8 cellular contexts compared by ENCODE assay signal in the genomic region with DNA sequence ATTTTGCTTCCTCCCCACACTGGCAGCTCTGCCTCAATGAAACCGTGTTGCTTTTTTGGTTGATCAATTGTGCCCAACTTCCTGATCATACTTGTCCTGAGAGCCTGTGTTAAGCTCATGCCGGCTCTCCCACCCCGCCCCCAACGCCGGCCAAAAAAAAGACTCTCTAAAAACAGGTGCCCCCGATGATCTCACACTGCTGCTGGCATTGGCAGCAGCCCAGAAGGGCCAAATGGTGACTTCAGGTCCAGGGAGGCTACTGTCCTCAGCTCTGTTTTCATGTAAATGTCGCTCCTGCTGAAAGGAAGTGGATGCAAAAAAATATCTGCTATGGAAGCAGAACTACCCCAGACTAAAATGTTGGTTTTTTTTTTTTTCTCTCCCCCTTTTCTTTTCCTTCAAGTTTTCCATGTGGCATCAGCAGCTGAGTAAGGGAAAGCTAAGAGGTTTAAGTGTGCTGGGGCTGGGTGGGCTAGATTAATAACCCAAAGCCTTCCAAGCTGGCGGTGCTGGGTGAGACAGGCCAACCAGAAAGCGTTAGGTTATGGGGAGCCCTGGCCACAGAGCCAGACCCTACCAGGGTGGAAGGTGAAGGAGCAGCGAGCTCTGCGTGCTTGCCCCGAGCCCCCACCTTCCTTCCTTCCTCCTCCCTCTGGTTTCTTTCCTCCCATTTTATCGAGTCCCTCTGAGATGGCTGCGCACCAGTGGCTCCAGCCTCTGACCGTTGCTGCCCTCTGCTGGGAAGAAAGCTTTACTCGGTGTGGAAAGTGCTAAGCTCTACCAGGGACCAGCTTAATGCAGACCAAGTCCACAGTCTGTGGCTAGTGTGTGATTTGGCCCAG.
DNase-seq lines count a peak whose midpoint lies in the region; ATAC-seq, FAIRE-seq and TF ChIP-seq lines count a peak whose summit lies in the region.

No MANE protein-coding gene starts in this region.

- H3K27me3 ChIP-seq in transverse colon = no peaks in the 10 kb centered on the region

- no peaks in the 10 kb centered on the region for H3K36me3 ChIP-seq in transverse colon

- TF ChIP-seq CTCF in omental fat pad (IDR thresholded peaks at IDR 0.05) (no peak), transverse colon (IDR thresholded peaks at IDR 0.05) (peak; percentile 50 to 63 (median 56))

- peak; percentile 32 for DNase-seq in Daoy (ENCODE audit: low read depth)
- DNase-seq in KG1 (lab: John Stamatoyannopoulos, UW) = peak; percentile 25
- DNase-seq in RCC 7860 (ENCODE audit: low spot score) = peak; percentile 13
- DNase-seq in activated naive CD4-positive, alpha-beta T cell treated with Interleukin-2 at 50 U/mL for 16 hours = peak; percentile 40
- DNase-seq in globus pallidus (ENCODE audit: low spot score) = peak; percentile 87
- DNase-seq in omental fat pad (ENCODE audit: low spot score) = peak; percentile 29
- peak; percentile 67 for DNase-seq in transverse colon

- in situ Hi-C loops in transverse colon (cut with MboI; ENCODE audit: low pct_ligation_motif_present in 1 of 4, low pct_unique_long_range_greater_than_20kb in 1 of 4, low sequenced_read_pairs in 3 of 4) = loop anchor here in 1 of 4 donors (25.0 kb wide), 1 partner anchor 704 kb away; no protein-coding TSS in a partner anchor

- H3K4me1 ChIP-seq in transverse colon = peaks cover 0 to 5% (median 2%) of the 10 kb centered on the region in 4 donors

- ATAC-seq in GM21723 (IDR thresholded peaks at IDR 0.05; ENCODE audit: unreplicated experiment) = peak; percentile 93
- ATAC-seq in omental fat pad (ENCODE audit: low FRiP score) = no peak

- 34 to 65% methylated on average over 8 to 16 of the region's 16 CpGs for WGBS in transverse colon (ENCODE audit: low coverage in 1 of 2), 2 donors

- H3K9me3 ChIP-seq in transverse colon = no peaks in the 10 kb centered on the region

- FAIRE-seq in RCC 7860 (lab: Jason Lieb, UNC) = no peak

- TF ChIP-seq EP300 in transverse colon (IDR thresholded peaks at IDR 0.05; ENCODE audit: low read depth) = no peak

- no peak overlapping the region for H3K4me3 ChIP-seq in transverse colon

- TF ChIP-seq POLR2A in transverse colon (IDR thresholded peaks at IDR 0.05) = no peak

- H3K27ac ChIP-seq in transverse colon = no peak overlapping the region

- intact Hi-C loops in transverse colon (cut with DNase I; ENCODE audit: low total_unique reads) = loop anchor here (10.0 kb wide), 1 partner anchor 701 kb away; no protein-coding TSS in a partner anchor

Comparison
In these comparisons a context has a peak if more than half of its experiments do, and no peak if none do; other contexts are left out.
1. DNase-seq: peak in every context shown above with its lines; median percentile 87 in globus pallidus; 67 in transverse colon; 40 in activated naive CD4-positive, alpha-beta T cell treated with Interleukin-2 at 50 U/mL for 16 hours; 32 in Daoy; 29 in omental fat pad; 25 in KG1; 13 in RCC 7860.
2. CTCF ChIP-seq: peak in transverse colon (5 of 5); none in omental fat pad (0 of 3).